In genomic region chr4:38190717-38191178, GRCh38 we compare ENCODE assay signal across 12 cellular contexts.
A peak's percentile ranks its signal among the peaks of the same experiment; 100 is the strongest.
DNase-seq lines count a peak whose midpoint lies in the region; ATAC-seq and TF ChIP-seq lines count a peak whose summit lies in the region.
"Had no signal": no experiment of that assay in that cellular context is flagged by ENCODE, and none has a peak within 500 bp of the region (broad histone marks: within the 10 kb centered on the region; RNA-seq: fewer than 3 reads in every experiment).

No MANE protein-coding gene starts in this region.

- H3K36me3 ChIP-seq in breast epithelium (no peaks in the 10 kb centered on the region), lung (ENCODE audit: control insufficient read depth in 2 of 2, insufficient read depth in 2 of 2, low read length in 2 of 2) (no peaks in the 10 kb centered on the region), aorta (ENCODE audit: control insufficient read depth in 1 of 2, insufficient read depth in 2 of 2, low read length in 1 of 2) (no peaks in the 10 kb centered on the region)
- H3K36me3 ChIP-seq: left lung had no signal

- H3K4me3 ChIP-seq in breast epithelium: no peak overlapping the region
- no peak overlapping the region for H3K4me3 ChIP-seq in lung
- H3K4me3 ChIP-seq in aorta (ENCODE audit: low read length in 2 of 2): no peak overlapping the region
- H3K4me3 ChIP-seq: left lung had no signal

- no peaks in the 10 kb centered on the region for H3K27me3 Mint-ChIP-seq in MCF 10A (ENCODE audit: insufficient read depth, unreplicated experiment)
- H3K27me3 Mint-ChIP-seq in activated naive CD8-positive, alpha-beta T cell treated with anti-CD3 and anti-CD28 coated beads, Interleukin-2, amount 50 U/mL, for 24 hours: peaks cover 2% of the 10 kb centered on the region

- no peak overlapping the region for H3K4me3 Mint-ChIP-seq in MCF 10A (ENCODE audit: unreplicated experiment)
- no peak overlapping the region for H3K4me3 Mint-ChIP-seq in activated naive CD8-positive, alpha-beta T cell treated with anti-CD3 and anti-CD28 coated beads, Interleukin-2, amount 50 U/mL, for 24 hours
- H3K4me3 Mint-ChIP-seq: activated naive CD8-positive, alpha-beta T cell treated with anti-CD3 and anti-CD28 coated beads, Interleukin-2, amount 10 ng/mL, durations not matched to agents 7 days and 5 days; B cell had no signal

- no peaks in the 10 kb centered on the region for H3K9me3 Mint-ChIP-seq in MCF 10A (ENCODE audit: unreplicated experiment)
- no peaks in the 10 kb centered on the region for H3K9me3 Mint-ChIP-seq in activated naive CD8-positive, alpha-beta T cell treated with anti-CD3 and anti-CD28 coated beads, Interleukin-2, amount 50 U/mL, for 24 hours
- H3K9me3 Mint-ChIP-seq: activated naive CD8-positive, alpha-beta T cell treated with anti-CD3 and anti-CD28 coated beads, Interleukin-2, amount 10 ng/mL, durations not matched to agents 7 days and 5 days had no signal

- peak; percentile 16 for ATAC-seq in lung (ENCODE audit: insufficient read depth, low FRiP score)
- ATAC-seq in aorta (ENCODE audit: low FRiP score): peak; percentile 88
- ATAC-seq in activated naive CD8-positive, alpha-beta T cell treated with anti-CD3 and anti-CD28 coated beads, Interleukin-2, amount 50 U/mL, for 24 hours: no peak
- ATAC-seq: left lung had no signal

- H3K27ac ChIP-seq in breast epithelium (no peak overlapping the region), lung (ENCODE audit: low read depth in 1 of 2, low read length in 1 of 2) (peak overlapping the region in 1 of 2 donors; percentile 92), aorta (ENCODE audit: low read depth in 1 of 2, low read length in 2 of 2) (peak overlapping the region; percentile 81 to 85)

- H3K9me3 ChIP-seq in breast epithelium: peaks cover 0 to 4% of the 10 kb centered on the region in 2 donors
- H3K9me3 ChIP-seq in lung (ENCODE audit: control insufficient read depth in 2 of 2, insufficient read depth in 1 of 2, low read length in 1 of 2): peaks cover 0 to 2% of the 10 kb centered on the region in 2 donors
- no peaks in the 10 kb centered on the region for H3K9me3 ChIP-seq in aorta (ENCODE audit: control insufficient read depth, low read length)

- no peaks in the 10 kb centered on the region for H3K36me3 Mint-ChIP-seq in MCF 10A (ENCODE audit: insufficient read depth, unreplicated experiment)
- no peaks in the 10 kb centered on the region for H3K36me3 Mint-ChIP-seq in activated naive CD8-positive, alpha-beta T cell treated with anti-CD3 and anti-CD28 coated beads, Interleukin-2, amount 50 U/mL, for 24 hours (ENCODE audit: low read depth)
- H3K36me3 Mint-ChIP-seq: activated naive CD8-positive, alpha-beta T cell treated with anti-CD3 and anti-CD28 coated beads, Interleukin-2, amount 10 ng/mL, durations not matched to agents 7 days and 5 days had no signal

- no peak overlapping the region for H3K27ac Mint-ChIP-seq in MCF 10A (ENCODE audit: low read depth, unreplicated experiment)
- no peak overlapping the region for H3K27ac Mint-ChIP-seq in activated naive CD8-positive, alpha-beta T cell treated with anti-CD3 and anti-CD28 coated beads, Interleukin-2, amount 50 U/mL, for 24 hours
- H3K27ac Mint-ChIP-seq: activated naive CD8-positive, alpha-beta T cell treated with anti-CD3 and anti-CD28 coated beads, Interleukin-2, amount 10 ng/mL, durations not matched to agents 7 days and 5 days; B cell had no signal

- WGBS in lung, 2 donors: 43 to 63% methylated on average over 4 of the region's 4 CpGs
- WGBS in aorta, 2 donors: 0 to 4% methylated on average over 4 of the region's 4 CpGs

- no TSS peak for BruUV-seq in MCF 10A (replicated peaks; lab: Mats Ljungman, UMichigan)

- intact Hi-C loops in MCF 10A (cut with micrococcal nuclease) (no loop called here), breast epithelium (cut with DNase I; ENCODE audit: low total_unique reads) (loop anchor here (10.0 kb wide), 1 partner anchor 144 kb away; no protein-coding TSS in a partner anchor), aorta (cut with DNase I) (loop anchor here in 1 of 2 donors (5.0 kb wide), 1 partner anchor 177 kb away; no protein-coding TSS in a partner anchor)

- CTCF ChIA-PET in MCF 10A (lab: Yijun Ruan, JAX): no interaction called here

- no peaks in the 10 kb centered on the region for H3K4me1 Mint-ChIP-seq in MCF 10A (ENCODE audit: insufficient read depth, unreplicated experiment)
- peaks cover 7% of the 10 kb centered on the region for H3K4me1 Mint-ChIP-seq in activated naive CD8-positive, alpha-beta T cell treated with anti-CD3 and anti-CD28 coated beads, Interleukin-2, amount 50 U/mL, for 24 hours
- H3K4me1 Mint-ChIP-seq: activated naive CD8-positive, alpha-beta T cell treated with anti-CD3 and anti-CD28 coated beads, Interleukin-2, amount 10 ng/mL, durations not matched to agents 7 days and 5 days; B cell had no signal

- H3K27me3 ChIP-seq in breast epithelium (no peaks in the 10 kb centered on the region), lung (ENCODE audit: control insufficient read depth, insufficient read depth) (no peaks in the 10 kb centered on the region), aorta (ENCODE audit: control insufficient read depth in 1 of 2, insufficient read depth in 2 of 2, low read length in 1 of 2) (no peaks in the 10 kb centered on the region)
- H3K27me3 ChIP-seq: left lung had no signal

- POLR2A ChIA-PET in MCF 10A (lab: Yijun Ruan, JAX): no interaction called here

- H3K4me1 ChIP-seq in breast epithelium (no peaks in the 10 kb centered on the region), lung (ENCODE audit: control insufficient read depth in 2 of 2, insufficient read depth in 2 of 2, low read length in 2 of 2) (peaks cover 1 to 8% of the 10 kb centered on the region in 2 donors), aorta (ENCODE audit: control insufficient read depth in 1 of 2, insufficient read depth in 2 of 2, low read length in 2 of 2) (peaks cover 0 to 2% of the 10 kb centered on the region in 2 donors)

- no peak for TF ChIP-seq CTCF in MCF 10A (IDR thresholded peaks at IDR 0.05; ENCODE audit: unreplicated experiment)
- no peak for TF ChIP-seq CTCF in breast epithelium (IDR thresholded peaks at IDR 0.05)
- TF ChIP-seq CTCF in lung (IDR thresholded peaks at IDR 0.05; ENCODE audit: control extremely low read depth, extremely low read depth): no peak

- peak; percentile 50 for DNase-seq in MCF 10A (ENCODE audit: unreplicated experiment)
- DNase-seq in breast epithelium (ENCODE audit: low spot score in 2 of 2): no peak
- DNase-seq in dermis blood vessel endothelial cell: peak; percentile 88
- DNase-seq in lung (ENCODE audit: low spot score): no peak
- DNase-seq in aorta: peak; percentile 84 to 88
- no peak for DNase-seq in COLO668 (lab: John Stamatoyannopoulos, UW; ENCODE audit: unreplicated experiment)
- no peak for DNase-seq in activated naive CD8-positive, alpha-beta T cell treated with anti-CD3 and anti-CD28 coated beads, Interleukin-2, amount 50 U/mL, for 24 hours
- DNase-seq in DMS79 treated with DMSO at 0.1 percent for 48 hours (lab: John Stamatoyannopoulos, UW): no peak
- DNase-seq: activated naive CD8-positive, alpha-beta T cell treated with anti-CD3 and anti-CD28 coated beads, Interleukin-2, amount 10 ng/mL, durations not matched to agents 7 days and 5 days; left lung; NCI-H1930 had no signal

- no peak for TF ChIP-seq POLR2A in breast epithelium (IDR thresholded peaks at IDR 0.05)

Comparison
In these comparisons a context has a peak if more than half of its experiments do, and no peak if none do; other contexts are left out.
1. DNase-seq: peak in MCF 10A (single experiment), dermis blood vessel endothelial cell (single experiment) and aorta (2 of 2); none in breast epithelium (0 of 2), lung (single experiment), COLO668 (single experiment), activated naive CD8-positive, alpha-beta T cell treated with anti-CD3 and anti-CD28 coated beads, Interleukin-2, amount 50 U/mL, for 24 hours (single experiment) and DMS79 treated with DMSO at 0.1 percent for 48 hours (single experiment).
2. H3K27ac ChIP-seq: peak in aorta (2 of 2); none in breast epithelium (0 of 2).